ENCODE assay signal across 16 cellular contexts in genomic region chr5:159463590-159464321, GRCh38.
DNase-seq lines count a peak whose midpoint lies in the region; ATAC-seq, FAIRE-seq and TF ChIP-seq lines count a peak whose summit lies in the region.
"Had no signal": no experiment of that assay in that cellular context is flagged by ENCODE, and none has a peak within 500 bp of the region (broad histone marks: within the 10 kb centered on the region; RNA-seq: fewer than 3 reads in every experiment).

No MANE protein-coding gene starts in this region.

- H2AFZ ChIP-seq in K562 (ENCODE audit: low read depth, low read length) = no peak overlapping the region

- TF ChIP-seq POLR2A in K562 (conservative IDR thresholded peaks at IDR 0.05) = no peak

- DNase-seq in Daoy (ENCODE audit: low read depth) (peak; percentile 45), NCI-H69 (lab: John Stamatoyannopoulos, UW) (peak; percentile 53), K562 (ENCODE audit: extremely low read depth in 1 of 4, low spot score in 3 of 4) (no peak), lung (ENCODE audit: low spot score) (no peak), KBM-7 (no peak), coronary artery (ENCODE audit: low spot score) (no peak), pons (ENCODE audit: low spot score) (no peak), cerebellar cortex (ENCODE audit: low spot score) (no peak)
- DNase-seq: activated CD4-positive, alpha-beta T cell treated with anti-CD3 and anti-CD28 coated beads for 4 hours; activated T-cell treated with anti-CD3 and anti-CD28 coated beads, Interleukin-2, amount 50 U/mL, for 1 hour; hippocampal formation; left ventricle myocardium inferior; naive thymus-derived CD4-positive, alpha-beta T cell; NCI-H2227 treated with DMSO at 0.1 percent for 48 hours; Peyer's patch; T-helper 2 cell had no signal

- no peaks in the 10 kb centered on the region for H4K20me1 ChIP-seq in K562 (replicated peaks; ENCODE audit: control insufficient read depth, insufficient read depth, low read length)

- 0% methylated on average over 1 of the region's 1 CpG for WGBS in K562 (ENCODE audit: insufficient coverage, low coverage, missing lambda C conversion rate)
- 68 to 72% methylated on average over 1 of the region's 1 CpG for WGBS in lung, 2 donors

- no peak overlapping the region for H3K4me3 ChIP-seq in K562
- no peak overlapping the region for H3K4me3 ChIP-seq in lung
- H3K4me3 ChIP-seq in coronary artery = no peak overlapping the region
- H3K4me3 ChIP-seq: left ventricle myocardium inferior, Peyer's patch had no signal

- no peaks in the 10 kb centered on the region for H3K9me1 ChIP-seq in K562 (ENCODE audit: control insufficient read depth, insufficient read depth, low read length)

- intact Hi-C loops in K562 (cut with micrococcal nuclease) = no loop called here

- in situ Hi-C loops in K562 (cut with MboI) (no loop called here), KBM-7 (cut with MboI; ENCODE audit: low pct_unique_long_range_greater_than_20kb, low sequenced_read_pairs) (no loop called here)

- CTCF ChIA-PET in K562 (lab: Yijun Ruan, JAX; ENCODE audit: low intra/inter-chr PET ratio) = no interaction called here

- H3K4me1 ChIP-seq in K562 (replicated peaks in 1 of 2; ENCODE audit: control insufficient read depth in 2 of 2, insufficient read depth in 2 of 2, low read length in 2 of 2) (no peaks in the 10 kb centered on the region), lung (ENCODE audit: control insufficient read depth in 2 of 2, insufficient read depth in 2 of 2, low read length in 2 of 2) (no peaks in the 10 kb centered on the region)
- H3K4me1 ChIP-seq: left ventricle myocardium inferior, Peyer's patch had no signal

- H3K9ac ChIP-seq in K562 (ENCODE audit: insufficient read depth in 1 of 2, low read depth in 2 of 2, low read length in 2 of 2) = no peak overlapping the region

- no peaks in the 10 kb centered on the region for H3K36me3 ChIP-seq in K562 (ENCODE audit: control insufficient read depth, insufficient read depth, low read length)
- no peaks in the 10 kb centered on the region for H3K36me3 ChIP-seq in lung (ENCODE audit: control insufficient read depth in 2 of 2, insufficient read depth in 2 of 2, low read length in 2 of 2)
- H3K36me3 ChIP-seq: left ventricle myocardium inferior, Peyer's patch had no signal

- no peaks in the 10 kb centered on the region for H3K79me2 ChIP-seq in K562 (ENCODE audit: control insufficient read depth, insufficient read depth, low read length)

- H3K9me3 ChIP-seq in K562 (replicated peaks; ENCODE audit: control insufficient read depth, insufficient read depth, low read depth, low read length) (no peaks in the 10 kb centered on the region), lung (ENCODE audit: control insufficient read depth in 2 of 2, insufficient read depth in 1 of 2, low read length in 1 of 2) (no peaks in the 10 kb centered on the region)
- H3K9me3 ChIP-seq: left ventricle myocardium inferior, Peyer's patch had no signal

- no TSS peak for BruUV-seq in K562 (replicated peaks; lab: Mats Ljungman, UMichigan)

- no peak for TF ChIP-seq EP300 in K562 (IDR thresholded peaks at IDR 0.05; ENCODE audit: low read length)

- no peak for TF ChIP-seq CTCF in K562 (IDR thresholded peaks at IDR 0.05 in 2 of 3, conservative IDR thresholded peaks at IDR 0.05 in 1 of 3; ENCODE audit: insufficient read depth in 2 of 3, low read depth in 1 of 3, low read length in 3 of 3)
- no peak for TF ChIP-seq CTCF in lung (IDR thresholded peaks at IDR 0.05; ENCODE audit: control extremely low read depth, extremely low read depth)
- no peak for TF ChIP-seq CTCF in coronary artery (IDR thresholded peaks at IDR 0.05)

- H3K27me3 ChIP-seq in K562 (ENCODE audit: control insufficient read depth in 2 of 2, insufficient read depth in 2 of 2, low read length in 2 of 2) (no peaks in the 10 kb centered on the region), lung (ENCODE audit: control insufficient read depth, insufficient read depth) (no peaks in the 10 kb centered on the region)
- H3K27me3 ChIP-seq: Peyer's patch had no signal

- POLR2A ChIA-PET in K562 (lab: Yijun Ruan, JAX) = no interaction called here

- no peak for ATAC-seq in K562
- ATAC-seq in lung (ENCODE audit: insufficient read depth, low FRiP score) = peak; percentile 13
- ATAC-seq: naive thymus-derived CD4-positive, alpha-beta T cell had no signal

- no peak overlapping the region for H3K4me2 ChIP-seq in K562 (ENCODE audit: insufficient read depth, low read length)

- FAIRE-seq in K562 (lab: Jason Lieb, UNC) = no peak

- H3K27ac ChIP-seq in K562 (ENCODE audit: extremely low read depth, low read depth, low read length) = no peak overlapping the region
- no peak overlapping the region for H3K27ac ChIP-seq in lung (ENCODE audit: low read depth in 1 of 2, low read length in 1 of 2)
- H3K27ac ChIP-seq in coronary artery = no peak overlapping the region
- H3K27ac ChIP-seq: left ventricle myocardium inferior, Peyer's patch had no signal

- no peak for TF ChIP-seq RAD21 in K562 (CRISPR knock-in tag; conservative IDR thresholded peaks at IDR 0.05 in 1 of 2, IDR thresholded peaks at IDR 0.05 in 1 of 2)

TF ChIP-seq in K562, 482 proteins besides CTCF, POLR2A, EP300 and RAD21:
- TF ChIP-seq JUND (IDR thresholded peaks at IDR 0.05; ENCODE audit: borderline replicate concordance, low read depth, low read length) = 0 out of 2 replicates have a peak, but pooled peaks have one; percentile 18
- no peak for TF ChIP-seq JUND (tag; IDR thresholded peaks at IDR 0.05; ENCODE audit: borderline replicate concordance, low read depth, low read length)
- TF ChIP-seq CBFB (CRISPR knock-in tag; IDR thresholded peaks at IDR 0.05) = no peak
- TF ChIP-seq FOXA3 (CRISPR knock-in tag; conservative IDR thresholded peaks at IDR 0.05 in 1 of 2, IDR thresholded peaks at IDR 0.05 in 1 of 2) = peak in 1 of 2 experiments; percentile 46; a peak in 1 of 4 replicates
- peak; percentile 69 for TF ChIP-seq FOSL1 (tag; conservative IDR thresholded peaks at IDR 0.05)

Comparison
In these comparisons a context has a peak if more than half of its experiments do, and no peak if none do; other contexts are left out.
1. DNase-seq: peak in Daoy (single experiment) and NCI-H69 (single experiment); none in K562 (0 of 4), lung (single experiment), KBM-7 (single experiment), coronary artery (single experiment), pons (single experiment) and cerebellar cortex (single experiment).